ENCODE assay signal across 11 cellular contexts in the genomic region with DNA sequence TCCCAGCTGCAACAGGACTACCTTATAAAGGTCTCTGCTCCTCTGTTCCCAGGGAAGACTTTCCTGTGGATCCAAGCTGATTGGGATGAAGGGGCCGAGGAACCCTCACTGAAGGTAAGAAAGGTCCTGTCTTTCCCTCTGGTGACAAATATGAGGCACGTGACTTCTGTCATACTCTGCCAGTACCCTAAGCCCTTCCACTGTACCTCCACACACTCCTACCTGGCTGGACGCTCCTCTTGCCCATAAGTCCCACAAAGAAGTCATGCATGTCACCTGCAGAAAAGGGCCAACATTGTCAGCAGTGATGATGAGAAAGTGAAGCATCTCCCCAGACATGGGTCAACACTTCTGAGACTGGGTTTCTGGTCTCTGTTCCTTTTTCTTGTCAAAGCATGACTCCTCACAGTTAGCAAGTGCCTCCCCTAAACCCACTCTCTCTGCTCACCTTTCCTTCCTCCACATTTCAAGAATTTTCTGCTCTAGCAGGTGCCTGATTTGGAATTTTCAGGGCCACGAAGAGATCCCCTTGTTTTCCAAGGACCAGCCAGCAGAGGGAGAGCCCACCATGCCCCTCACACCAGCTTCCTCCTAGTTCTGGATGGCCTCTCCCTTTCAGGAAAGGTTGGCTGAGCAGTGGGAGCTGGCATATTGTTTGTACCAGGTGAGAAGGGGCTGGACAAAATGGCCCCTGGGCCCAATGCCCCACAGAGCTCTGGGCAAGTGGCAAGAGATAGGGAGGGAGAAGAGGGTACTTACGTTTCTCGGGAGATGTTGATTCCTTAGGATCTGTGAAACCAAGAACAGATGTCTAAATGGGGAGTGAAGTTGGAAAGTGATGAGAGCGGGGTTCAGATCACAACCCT. TPM values are rescaled to one million over a fixed set of nuclear protein-coding genes. Genes with fewer than 3 reads are reported as not detected.
DNase-seq lines count a peak whose midpoint lies in the region; ATAC-seq, FAIRE-seq and TF ChIP-seq lines count a peak whose summit lies in the region.
"Had no signal": no experiment of that assay in that cellular context is flagged by ENCODE, and none has a peak within 500 bp of the region (broad histone marks: within the 10 kb centered on the region; RNA-seq: fewer than 3 reads in every experiment).

No MANE protein-coding gene starts in this region.

- no peak overlapping the region for H2AFZ ChIP-seq in GM12878 (ENCODE audit: control insufficient read depth, low read depth, low read length)

- 0 out of 6 replicates have a peak, but pooled peaks of 1 of the 3 experiments have one; percentile 5 for TF ChIP-seq CTCF in GM12878 (IDR thresholded peaks at IDR 0.05 in 2 of 3, conservative IDR thresholded peaks at IDR 0.05 in 1 of 3; ENCODE audit: control insufficient read depth in 2 of 3, extremely low read depth in 1 of 3, insufficient read depth in 1 of 3, low read depth in 3 of 3, low read length in 3 of 3)

- no peak overlapping the region for H3K27ac ChIP-seq in GM12878 (ENCODE audit: control insufficient read depth, insufficient read depth)
- H3K27ac ChIP-seq: epithelial cell of prostate, right atrium auricular region had no signal

- no peaks in the 10 kb centered on the region for H3K9me3 ChIP-seq in GM12878 (replicated peaks; ENCODE audit: control insufficient read depth, insufficient read depth, low read length)
- H3K9me3 ChIP-seq: right atrium auricular region had no signal

- TF ChIP-seq POLR2A in GM12892 (IDR thresholded peaks at IDR 0.05; ENCODE audit: low read depth, low read length): no peak
- no peak for TF ChIP-seq POLR2A in GM12878 (IDR thresholded peaks at IDR 0.05; ENCODE audit: low read depth, low read length)

- no peaks in the 10 kb centered on the region for H3K79me2 ChIP-seq in GM12878 (ENCODE audit: control insufficient read depth, insufficient read depth, low read length)

- TF ChIP-seq RAD21 in GM12878 (IDR thresholded peaks at IDR 0.05; ENCODE audit: insufficient read depth, low read depth, low read length): no peak

- H3K4me3 ChIP-seq in GM12878: no peak overlapping the region
- H3K4me3 ChIP-seq: right atrium auricular region had no signal

- no TSS peak for BruUV-seq in GM12878 (replicated peaks; lab: Mats Ljungman, UMichigan)

- in situ Hi-C loops in GM12878 (cut with MboI): no loop called here

- CTCF ChIA-PET in GM12878 (lab: Yijun Ruan, JAX): interaction anchor here (0.6 to 9.5 kb wide), 8 partner anchors 11 to 250 kb away, joined by 3 to 117 read pairs (median 3); a partner anchor contains a TSS

- peak; percentile 76 for FAIRE-seq in GM12892 (lab: Jason Lieb, UNC)
- peak; percentile 78 for FAIRE-seq in GM12878 (lab: Jason Lieb, UNC)

- H3K4me1 ChIP-seq in GM12878 (ENCODE audit: control insufficient read depth, insufficient read depth, low read length): peaks cover 24% of the 10 kb centered on the region
- H3K4me1 ChIP-seq: right atrium auricular region had no signal

- DNase-seq in GM12892 (ENCODE audit: insufficient read length) (no peak), GM12878 (ENCODE audit: low read depth, low spot score) (peak; percentile 32), NCI-H2107 treated with DMSO at 0.1 percent for 48 hours (lab: John Stamatoyannopoulos, UW; ENCODE audit: unreplicated experiment) (no peak), DMS114 treated with DMSO at 0.1 percent for 48 hours (lab: John Stamatoyannopoulos, UW; ENCODE audit: unreplicated experiment) (no peak), NCI-H187 treated with DMSO at 0.1 percent for 48 hours (lab: John Stamatoyannopoulos, UW) (no peak)
- DNase-seq: T-helper 9 cell had no signal

- no peak for TF ChIP-seq EP300 in GM12878 (IDR thresholded peaks at IDR 0.05; ENCODE audit: borderline replicate concordance in 1 of 2, control insufficient read depth in 1 of 2, low read depth in 2 of 2, low read length in 2 of 2)

- 49% methylated on average over 7 of the region's 7 CpGs for WGBS in GM12878 (ENCODE audit: insufficient coverage, insufficient replicate concordance, low lambda C conversion rate, missing lambda C conversion rate)

- peak overlapping the region; percentile 9 for H3K4me2 ChIP-seq in GM12878 (ENCODE audit: control insufficient read depth, insufficient read depth)

- SMC1A ChIA-PET in GM12878 (lab: Charles Lee; ENCODE audit: uncharacterized antibody, unreplicated experiment): interaction anchor here (0.6 to 5.5 kb wide), 5 partner anchors 20 to 99 kb away, joined by 3 to 37 read pairs (median 5); no protein-coding TSS in a partner anchor

- intact Hi-C loops in GM12878 (cut with micrococcal nuclease; ENCODE audit: unreplicated experiment): no loop called here

- RAD21 ChIA-PET in GM12878 (lab: Charles Lee; ENCODE audit: unreplicated experiment): interaction anchor here (0.6 to 1.5 kb wide), 2 partner anchors 52 to 99 kb away, joined by 4 to 5 read pairs; a partner anchor contains a TSS

- H3K36me3 ChIP-seq in GM12878 (ENCODE audit: control insufficient read depth in 2 of 2, insufficient read depth in 2 of 2, low read length in 1 of 2): no peaks in the 10 kb centered on the region
- H3K36me3 ChIP-seq: right atrium auricular region had no signal

- ATAC-seq in GM19351 (IDR thresholded peaks at IDR 0.05; ENCODE audit: unreplicated experiment): peak; percentile 87
- ATAC-seq in HG02884 (IDR thresholded peaks at IDR 0.05; ENCODE audit: unreplicated experiment): peak; percentile 62
- ATAC-seq in GM12878: peak; percentile 87
- no peak for ATAC-seq in GM21528 (IDR thresholded peaks at IDR 0.05; ENCODE audit: low FRiP score, unreplicated experiment)

- H4K20me1 ChIP-seq in GM12878 (ENCODE audit: control insufficient read depth, insufficient read depth): no peaks in the 10 kb centered on the region

- no peak overlapping the region for H3K9ac ChIP-seq in GM12878 (ENCODE audit: control insufficient read depth, insufficient read depth, low read length)

- H3K27me3 ChIP-seq in GM12878 (replicated peaks in 1 of 2; ENCODE audit: control insufficient read depth in 2 of 2, insufficient read depth in 2 of 2, low read length in 1 of 2): no peaks in the 10 kb centered on the region
- H3K27me3 ChIP-seq: right atrium auricular region had no signal

- POLR2A ChIA-PET in GM12878 (lab: Charles Lee): interaction anchor here (1.6 kb wide), 1 partner anchor 81 kb away, joined by 4 read pairs; no protein-coding TSS in a partner anchor

RNA-seq across cellular contexts. Expression of a gene that starts 3.5 kb away (rescaled TPM):
- polyA plus RNA-seq in GM12892 (2012; ENCODE audit: missing spikeins): 0.49 TPM
- total RNA-seq in GM12878 (2013; cell fraction: nucleolus; rRNA removed): not detected in 2 replicates
- total RNA-seq in GM12878 (2014; rRNA removed) (not detected in 2 replicates), GM12878 (2014; rRNA removed; fragmentation: Illumina TruSeq; extraction: Trizol) (not detected in 2 replicates), GM12878 (2021) (not detected in 2 replicates)
- polyA plus RNA-seq in GM12878 (2011; ENCODE audit: low read depth): not detected
- polyA plus RNA-seq in GM12878 (2011; rRNA removed) (0.11 and 0.13 TPM in 2 replicates), GM12878 (2014; fragmentation: Illumina TruSeq; extraction: Trizol) (not detected in 2 replicates), GM12878 (2014; fragmentation: Nextera tagmentation; extraction: Ambion mirVana) (under 1 TPM; 0.13 to 0.18 TPM), GM12878 (2014; rRNA removed) (not detected in 2 replicates), GM12878 (2016; fragmentation: Nextera tagmentation; extraction: Ambion mirVana) (not detected)
- polyA plus RNA-seq in GM12878 (2011; cell fraction: cytosol; rRNA removed): not detected in 2 replicates
- polyA plus RNA-seq in GM12878 (2011; cell fraction: nucleus; rRNA removed): 0.15 and 0.22 TPM in 2 replicates
- not detected in 2 replicates for polyA plus RNA-seq in GM12878 (2012)
- polyA minus RNA-seq in GM12878 (2011; rRNA and poly(A)+ RNA removed): not detected in 2 replicates
- not detected in 2 replicates for polyA minus RNA-seq in GM12878 (2011; cell fraction: cytosol; rRNA and poly(A)+ RNA removed)
- not detected in 2 replicates for polyA minus RNA-seq in GM12878 (2011; cell fraction: nucleus; rRNA and poly(A)+ RNA removed)
- total RNA-seq: right atrium auricular region had no signal

RNA-seq across cellular contexts. Expression of a gene that starts 6.5 kb away (rescaled TPM):
- polyA plus RNA-seq in GM12892 (2012; ENCODE audit: missing spikeins): 3.1 TPM
- 14.3 and 16.7 TPM in 2 replicates for total RNA-seq in GM12878 (2013; cell fraction: nucleolus; rRNA removed)
- total RNA-seq in GM12878 (2014; rRNA removed) (5.0 and 5.3 TPM in 2 replicates), GM12878 (2014; rRNA removed; fragmentation: Illumina TruSeq; extraction: Trizol) (4.0 and 4.1 TPM in 2 replicates), GM12878 (2021) (5.6 and 6.0 TPM in 2 replicates)
- 3.0 TPM for polyA plus RNA-seq in GM12878 (2011; ENCODE audit: low read depth)
- polyA plus RNA-seq in GM12878 (2011; rRNA removed) (5.2 and 6.8 TPM in 2 replicates), GM12878 (2014; fragmentation: Illumina TruSeq; extraction: Trizol) (4.7 and 4.8 TPM in 2 replicates), GM12878 (2014; fragmentation: Nextera tagmentation; extraction: Ambion mirVana) (under 1 TPM; 0.88 to 0.93 TPM), GM12878 (2014; rRNA removed) (4.2 and 4.4 TPM in 2 replicates), GM12878 (2016; fragmentation: Nextera tagmentation; extraction: Ambion mirVana) (1 to 10 TPM; 3.0 to 4.4 TPM)
- 5.6 and 6.2 TPM in 2 replicates for polyA plus RNA-seq in GM12878 (2011; cell fraction: cytosol; rRNA removed)
- 9.2 TPM in 2 replicates for polyA plus RNA-seq in GM12878 (2011; cell fraction: nucleus; rRNA removed)
- 3.3 and 3.6 TPM in 2 replicates for polyA plus RNA-seq in GM12878 (2012)
- polyA minus RNA-seq in GM12878 (2011; rRNA and poly(A)+ RNA removed): 8.4 and 9.3 TPM in 2 replicates
- 2.5 and 2.8 TPM in 2 replicates for polyA minus RNA-seq in GM12878 (2011; cell fraction: cytosol; rRNA and poly(A)+ RNA removed)
- polyA minus RNA-seq in GM12878 (2011; cell fraction: nucleus; rRNA and poly(A)+ RNA removed): 9.3 and 13.8 TPM in 2 replicates

RNA-seq across cellular contexts. Expression of a gene that starts 37.1 kb away (rescaled TPM):
- polyA plus RNA-seq in GM12892 (2012; ENCODE audit: missing spikeins): 0.40 TPM
- 0.34 and 0.98 TPM in 2 replicates for total RNA-seq in GM12878 (2013; cell fraction: nucleolus; rRNA removed)
- total RNA-seq in GM12878 (2014; rRNA removed) (0.05 TPM in 1 of 2 replicates, not detected in the other), GM12878 (2014; rRNA removed; fragmentation: Illumina TruSeq; extraction: Trizol) (0.13 and 0.14 TPM in 2 replicates), GM12878 (2021) (0.08 and 0.10 TPM in 2 replicates)
- polyA plus RNA-seq in GM12878 (2011; ENCODE audit: low read depth): not detected
- polyA plus RNA-seq in GM12878 (2011; rRNA removed) (0.16 and 0.23 TPM in 2 replicates), GM12878 (2014; fragmentation: Illumina TruSeq; extraction: Trizol) (0.16 TPM in 1 of 2 replicates, not detected in the other), GM12878 (2014; fragmentation: Nextera tagmentation; extraction: Ambion mirVana) (under 1 TPM in 1 of 2 experiments, not detected in 1; 0.05 TPM), GM12878 (2014; rRNA removed) (0.01 and 0.15 TPM in 2 replicates), GM12878 (2016; fragmentation: Nextera tagmentation; extraction: Ambion mirVana) (under 1 TPM; 0.27 to 0.34 TPM)
- 0.09 and 0.15 TPM in 2 replicates for polyA plus RNA-seq in GM12878 (2011; cell fraction: cytosol; rRNA removed)
- 1.1 and 2.2 TPM in 2 replicates for polyA plus RNA-seq in GM12878 (2011; cell fraction: nucleus; rRNA removed)
- 0.22 and 0.43 TPM in 2 replicates for polyA plus RNA-seq in GM12878 (2012)
- 0.51 and 1.9 TPM in 2 replicates for polyA minus RNA-seq in GM12878 (2011; rRNA and poly(A)+ RNA removed)
- polyA minus RNA-seq in GM12878 (2011; cell fraction: cytosol; rRNA and poly(A)+ RNA removed): not detected in 2 replicates
- 0.48 and 0.97 TPM in 2 replicates for polyA minus RNA-seq in GM12878 (2011; cell fraction: nucleus; rRNA and poly(A)+ RNA removed)

RNA-seq across cellular contexts. Expression of a gene that starts 55.4 kb away (rescaled TPM):
- polyA plus RNA-seq in GM12892 (2012; ENCODE audit: missing spikeins): 0.08 TPM
- total RNA-seq in GM12878 (2013; cell fraction: nucleolus; rRNA removed): 0.98 and 1.3 TPM in 2 replicates
- total RNA-seq in GM12878 (2014; rRNA removed) (0.05 and 0.06 TPM in 2 replicates), GM12878 (2014; rRNA removed; fragmentation: Illumina TruSeq; extraction: Trizol) (0.04 TPM in 1 of 2 replicates, not detected in the other), GM12878 (2021) (0.31 TPM in 1 of 2 replicates, not detected in the other)
- 0.21 TPM for polyA plus RNA-seq in GM12878 (2011; ENCODE audit: low read depth)
- polyA plus RNA-seq in GM12878 (2011; rRNA removed) (0.03 and 0.05 TPM in 2 replicates), GM12878 (2014; fragmentation: Illumina TruSeq; extraction: Trizol) (0.09 TPM in 1 of 2 replicates, not detected in the other), GM12878 (2014; fragmentation: Nextera tagmentation; extraction: Ambion mirVana) (under 1 TPM; 0.04 to 0.08 TPM), GM12878 (2014; rRNA removed) (0.15 and 0.18 TPM in 2 replicates), GM12878 (2016; fragmentation: Nextera tagmentation; extraction: Ambion mirVana) (under 1 TPM; 0.05 to 0.07 TPM)
- 0.04 and 0.05 TPM in 2 replicates for polyA plus RNA-seq in GM12878 (2011; cell fraction: cytosol; rRNA removed)
- polyA plus RNA-seq in GM12878 (2011; cell fraction: nucleus; rRNA removed): 0.70 and 0.76 TPM in 2 replicates
- polyA plus RNA-seq in GM12878 (2012): 0.15 and 0.19 TPM in 2 replicates
- 0.07 and 0.10 TPM in 2 replicates for polyA minus RNA-seq in GM12878 (2011; rRNA and poly(A)+ RNA removed)
- polyA minus RNA-seq in GM12878 (2011; cell fraction: cytosol; rRNA and poly(A)+ RNA removed): not detected in 2 replicates
- polyA minus RNA-seq in GM12878 (2011; cell fraction: nucleus; rRNA and poly(A)+ RNA removed): 0.12 TPM in 1 of 2 replicates, not detected in the other
